ENCODE assay signal across 19 cellular contexts in the genomic region with DNA sequence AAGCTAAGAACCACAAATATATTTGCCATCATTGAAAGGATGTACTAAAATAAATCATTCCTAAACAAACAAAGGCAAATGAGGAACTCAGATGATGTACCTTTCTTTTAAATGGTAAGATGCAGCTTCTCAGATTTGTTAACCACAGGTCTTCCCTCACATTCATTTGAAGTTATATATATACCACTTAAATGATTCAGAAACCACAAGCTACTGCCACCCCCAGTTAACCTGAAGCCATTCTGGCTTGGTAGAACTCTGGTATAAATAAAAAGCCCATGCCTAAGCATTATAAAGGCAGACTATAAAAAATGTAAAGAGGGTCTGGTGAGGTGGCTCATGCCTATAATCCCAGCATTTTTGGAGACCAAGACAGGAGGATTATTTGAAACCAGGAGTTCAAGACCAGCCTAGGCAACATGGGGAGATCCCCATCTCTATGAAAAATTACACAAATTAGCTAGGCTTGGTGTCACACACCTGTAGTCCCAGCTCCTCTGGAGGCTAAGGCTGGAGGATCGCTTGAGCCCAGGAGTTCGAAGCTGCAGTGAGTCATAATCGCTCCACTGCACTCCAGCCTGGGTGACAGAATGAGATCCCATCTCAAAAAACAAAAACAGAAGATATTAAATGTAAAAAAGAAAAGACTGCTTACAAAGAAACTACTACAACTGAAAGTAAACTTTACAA.
DNase-seq lines count a peak whose midpoint lies in the region; TF ChIP-seq lines count a peak whose summit lies in the region.
"Had no signal": no experiment of that assay in that cellular context is flagged by ENCODE, and none has a peak within 500 bp of the region (broad histone marks: within the 10 kb centered on the region; RNA-seq: fewer than 3 reads in every experiment).

No MANE protein-coding gene starts in this region.

- intact Hi-C loops in posterior cingulate gyrus (cut with DNase I) = no loop called here

- H3K4me1 ChIP-seq in KMS-11 (ENCODE audit: low read depth, poor library complexity, severe bottlenecking) (peaks cover 38% of the 10 kb centered on the region), smooth muscle cell (ENCODE audit: low read depth) (no peaks in the 10 kb centered on the region)
- H3K4me1 ChIP-seq: SJCRH30 had no signal

- H3K4me3 ChIP-seq in KMS-11 (IDR thresholded peaks at IDR 0.05; ENCODE audit: insufficient read depth, low read depth, low read length) (no peak overlapping the region), smooth muscle cell (no peak overlapping the region)
- H3K4me3 ChIP-seq: GM23248, SJCRH30 had no signal

- H3K9ac ChIP-seq in KMS-11 (no peak overlapping the region), smooth muscle cell (ENCODE audit: low read depth) (no peak overlapping the region)
- H3K9ac ChIP-seq: GM23248 had no signal

- H3K79me2 ChIP-seq in KMS-11 (ENCODE audit: insufficient read depth, low read depth) (no peaks in the 10 kb centered on the region), smooth muscle cell (ENCODE audit: low read depth) (no peaks in the 10 kb centered on the region)

- WGBS in smooth muscle cell (ENCODE audit: low lambda C conversion rate) = 92% methylated on average over 3 of the region's 3 CpGs

- H3K27me3 ChIP-seq in KMS-11 (ENCODE audit: insufficient read depth, low read depth) (no peaks in the 10 kb centered on the region), smooth muscle cell (ENCODE audit: low read depth) (no peaks in the 10 kb centered on the region)
- H3K27me3 ChIP-seq: SJCRH30 had no signal

- no peak for TF ChIP-seq CTCF in KMS-11 (conservative IDR thresholded peaks at IDR 0.05; ENCODE audit: low read depth, low read length)
- no peak for TF ChIP-seq CTCF in smooth muscle cell (IDR thresholded peaks at IDR 0.05; ENCODE audit: borderline replicate concordance, insufficient read depth, poor library complexity, severe bottlenecking)

- DNase-seq in A172 (ENCODE audit: low spot score) (peak; percentile 15), RPMI8226 (peak; percentile 71), iris pigment epithelial cell (ENCODE audit: low read depth) (peak; percentile 1), smooth muscle cell (lab: John Stamatoyannopoulos, UW; ENCODE audit: unreplicated experiment) (no peak), UCSD-AML1 (lab: John Stamatoyannopoulos, UW; ENCODE audit: unreplicated experiment) (no peak), posterior cingulate gyrus (no peak), T1000 (lab: John Stamatoyannopoulos, UW) (no peak)
- DNase-seq: 8988T, DMS 273 treated with DMSO at 0.1 percent for 48 hours, GF-D8, GM23248, Karpas-422, NCI-H1105, NCI-H1694, NCI-H2081 treated with DMSO at 0.1 percent for 48 hours, NCI-H510A, NCI-H774, SJCRH30 had no signal

- H3F3A ChIP-seq in smooth muscle cell (ENCODE audit: low read depth) = no peaks in the 10 kb centered on the region

- peak overlapping the region; percentile 76 for H3K4me2 ChIP-seq in KMS-11
- H3K4me2 ChIP-seq in smooth muscle cell = no peak overlapping the region

- H3K27ac ChIP-seq in KMS-11 (peak overlapping the region; percentile 61), smooth muscle cell (ENCODE audit: low read depth) (no peak overlapping the region)
- H3K27ac ChIP-seq: GM23248, SJCRH30 had no signal

- H4K20me1 ChIP-seq in KMS-11 (ENCODE audit: insufficient read depth) = no peaks in the 10 kb centered on the region
- no peaks in the 10 kb centered on the region for H4K20me1 ChIP-seq in smooth muscle cell (ENCODE audit: low read depth)

- H3K36me3 ChIP-seq in KMS-11 (ENCODE audit: insufficient read depth) (no peaks in the 10 kb centered on the region), smooth muscle cell (ENCODE audit: low read depth) (no peaks in the 10 kb centered on the region)
- H3K36me3 ChIP-seq: SJCRH30 had no signal

- H2AFZ ChIP-seq in KMS-11 (ENCODE audit: low read depth) (no peak overlapping the region), smooth muscle cell (ENCODE audit: low read depth) (no peak overlapping the region)
- H2AFZ ChIP-seq: GM23248 had no signal

- H3K9me3 ChIP-seq in smooth muscle cell (replicated peaks; ENCODE audit: low read depth) = no peaks in the 10 kb centered on the region
- H3K9me3 ChIP-seq: SJCRH30 had no signal

Comparison
In these comparisons a context has a peak if more than half of its experiments do, and no peak if none do; other contexts are left out.
1. DNase-seq: peak in A172 (single experiment), RPMI8226 (single experiment) and iris pigment epithelial cell (single experiment); none in smooth muscle cell (single experiment), UCSD-AML1 (single experiment), posterior cingulate gyrus (0 of 10) and T1000 (single experiment).